ENCODE assay signal across 8 cellular contexts in genomic region chr5:56816546-56817081, GRCh38. TPM values are rescaled to one million over a fixed set of nuclear protein-coding genes. Genes with fewer than 3 reads are reported as not detected.
DNase-seq lines count a peak whose midpoint lies in the region; ATAC-seq, FAIRE-seq and TF ChIP-seq lines count a peak whose summit lies in the region.

No MANE protein-coding gene starts in this region.

- H3K27me3 ChIP-seq in endothelial cell of umbilical vein (ENCODE audit: control insufficient read depth in 2 of 2, insufficient read depth in 2 of 2, low read length in 2 of 2) = peaks cover 0 to 3% of the 10 kb centered on the region in 2 experiments

- CTCF ChIA-PET in AG04449 (lab: Yijun Ruan, JAX) = no interaction called here
- CTCF ChIA-PET in endothelial cell of umbilical vein (lab: Charles Lee) = no interaction called here

- intact Hi-C loops in endothelial cell of umbilical vein (cut with micrococcal nuclease) = loop anchor here (2.0 to 5.0 kb wide), 5 partner anchors 356 to 1589 kb away; partner anchors contain the start of genes GPBP1 and MCIDAS
- intact Hi-C loops in mucosa of descending colon (cut with DNase I, micrococcal nuclease) = no loop called here

- DNase-seq in AG04449 (ENCODE audit: low read depth, low spot score) (no peak), NCI-H69 (lab: John Stamatoyannopoulos, UW) (peak; percentile 84), endothelial cell of umbilical vein (ENCODE audit: low read depth, low spot score) (peak; percentile 70), mucosa of descending colon (peak; percentile 60 to 80 (median 79))
- peak in 2 of 3 experiments; percentile 40 to 45 for DNase-seq in activated CD8-positive, alpha-beta memory T cell treated with anti-CD3 and anti-CD28 coated beads for 48 hours (ENCODE audit: low read depth in 2 of 3, low spot score in 2 of 3)
- peak; percentile 49 for DNase-seq in stimulated activated naive CD4-positive, alpha-beta T cell treated with Interleukin-2 at 50 U/mL for 16 hours (lab: John Stamatoyannopoulos, UW)

- dilution Hi-C loops in endothelial cell of umbilical vein (cut with MboI; ENCODE audit: extremely low pct_ligation_motif_present, low sequenced_read_pairs) = no loop called here

- peaks cover 44% of the 10 kb centered on the region for H3K79me2 ChIP-seq in endothelial cell of umbilical vein (ENCODE audit: control insufficient read depth, insufficient read depth, low read length)

- H3K36me3 ChIP-seq in endothelial cell of umbilical vein (ENCODE audit: control insufficient read depth in 2 of 2, extremely low read depth in 1 of 2, insufficient read depth in 2 of 2, low read length in 2 of 2) = no peaks in the 10 kb centered on the region
- H3K36me3 ChIP-seq in mucosa of descending colon (ENCODE audit: low read depth) = no peaks in the 10 kb centered on the region

- ATAC-seq in GM18505 (IDR thresholded peaks at IDR 0.05; ENCODE audit: unreplicated experiment) (peak; percentile 33), HG02885 (IDR thresholded peaks at IDR 0.05; ENCODE audit: poor library complexity, unreplicated experiment) (peak; percentile 50), mucosa of descending colon (peak; percentile 51)

- no TSS peak for BruUV-seq in endothelial cell of umbilical vein (replicated peaks; lab: Mats Ljungman, UMichigan)

- H2AFZ ChIP-seq in endothelial cell of umbilical vein (ENCODE audit: low read depth, low read length) = peak overlapping the region; percentile 76

- POLR2A ChIA-PET in AG04449 (lab: Yijun Ruan, JAX) = no interaction called here
- POLR2A ChIA-PET in endothelial cell of umbilical vein (lab: Charles Lee) = no interaction called here

- H3K9me1 ChIP-seq in endothelial cell of umbilical vein (replicated peaks; ENCODE audit: control insufficient read depth, extremely low read depth, insufficient read depth, low read length) = no peaks in the 10 kb centered on the region

- H3K9me3 ChIP-seq in endothelial cell of umbilical vein (replicated peaks; ENCODE audit: control insufficient read depth, insufficient read depth, low read length) (no peaks in the 10 kb centered on the region), mucosa of descending colon (no peaks in the 10 kb centered on the region)

- H3K27ac ChIP-seq in endothelial cell of umbilical vein (ENCODE audit: insufficient read depth, low read depth, low read length) = peak overlapping the region; percentile 47

- TF ChIP-seq CTCF in AG04449 (IDR thresholded peaks at IDR 0.05; ENCODE audit: insufficient read depth, low read length, missing control alignments) (no peak), endothelial cell of umbilical vein (IDR thresholded peaks at IDR 0.05; ENCODE audit: extremely low read depth in 1 of 2, insufficient read depth in 1 of 2, low read depth in 1 of 2, low read length in 2 of 2) (no peak), mucosa of descending colon (IDR thresholded peaks at IDR 0.05) (no peak)

- H3K4me3 ChIP-seq in AG04449 (ENCODE audit: low read depth, low read length) (peak overlapping the region; percentile 74), endothelial cell of umbilical vein (replicated peaks in 1 of 3; ENCODE audit: insufficient read depth in 1 of 3, low read depth in 1 of 3, low read length in 3 of 3) (peak overlapping the region; percentile 83 to 94 (median 85)), mucosa of descending colon (peak overlapping the region; percentile 83)

- peaks cover 19% of the 10 kb centered on the region for H3K4me1 ChIP-seq in endothelial cell of umbilical vein (ENCODE audit: control insufficient read depth, extremely low read depth, insufficient read depth, low read length)
- peaks cover 17% of the 10 kb centered on the region for H3K4me1 ChIP-seq in mucosa of descending colon (ENCODE audit: low read depth)

- peak overlapping the region; percentile 98 for H3K4me2 ChIP-seq in endothelial cell of umbilical vein (ENCODE audit: insufficient read depth, low read length)

- peak; percentile 26 for FAIRE-seq in endothelial cell of umbilical vein (lab: Jason Lieb, UNC)

- H4K20me1 ChIP-seq in endothelial cell of umbilical vein (replicated peaks; ENCODE audit: control insufficient read depth, extremely low read depth, insufficient read depth, low read length) = no peaks in the 10 kb centered on the region

- H3K9ac ChIP-seq in endothelial cell of umbilical vein (replicated peaks; ENCODE audit: extremely low read depth, insufficient read depth, low read length) = peak overlapping the region; percentile 92

- TF ChIP-seq POLR2A in GM18505 (IDR thresholded peaks at IDR 0.05; ENCODE audit: borderline replicate concordance, extremely low read depth, insufficient read depth, insufficient read length) = peak; percentile 37
- no peak for TF ChIP-seq POLR2A in endothelial cell of umbilical vein (IDR thresholded peaks at IDR 0.05; ENCODE audit: low read depth, low read length)

TF ChIP-seq in endothelial cell of umbilical vein, 7 proteins besides CTCF, POLR2A, EP300 and RAD21:
- TF ChIP-seq GATA2 (IDR thresholded peaks at IDR 0.05; ENCODE audit: insufficient read depth, insufficient read length, low read depth, low read length) (no peak), POLR2AphosphoS5 (IDR thresholded peaks at IDR 0.05; ENCODE audit: insufficient read depth, low read depth, low read length) (peak; percentile 20)
TF ChIP-seq in endothelial cell of umbilical vein: peak in this region for 1.

RNA-seq across cellular contexts. Expression of gene MAP3K1, which starts 1.3 kb away (rescaled TPM):
- total RNA-seq in endothelial cell of umbilical vein (12.5 and 14.4 TPM in 2 replicates), mucosa of descending colon (10 to 100 TPM; 11.1 to 12.2 (median 11.5) TPM)
- polyA plus RNA-seq in endothelial cell of umbilical vein = 4.8 and 5.7 TPM in 2 replicates
- polyA plus RNA-seq in endothelial cell of umbilical vein (2011; cell fraction: cytosol; rRNA removed) = 4.7 and 4.8 TPM in 2 replicates
- 23.0 and 23.5 TPM in 2 replicates for polyA plus RNA-seq in endothelial cell of umbilical vein (2011; cell fraction: nucleus; rRNA removed)
- polyA plus RNA-seq in endothelial cell of umbilical vein (2012) = 4.6 and 5.4 TPM in 2 replicates
- polyA minus RNA-seq in endothelial cell of umbilical vein = 21.4 and 23.0 TPM in 2 replicates
- 11.6 TPM for polyA minus RNA-seq in endothelial cell of umbilical vein (2011; cell fraction: cytosol; rRNA and poly(A)+ RNA removed)
- polyA minus RNA-seq in endothelial cell of umbilical vein (2011; cell fraction: nucleus; rRNA and poly(A)+ RNA removed) = 26.7 and 39.2 TPM in 2 replicates
